ENCODE assay signal across 1 cellular context in the genomic region with DNA sequence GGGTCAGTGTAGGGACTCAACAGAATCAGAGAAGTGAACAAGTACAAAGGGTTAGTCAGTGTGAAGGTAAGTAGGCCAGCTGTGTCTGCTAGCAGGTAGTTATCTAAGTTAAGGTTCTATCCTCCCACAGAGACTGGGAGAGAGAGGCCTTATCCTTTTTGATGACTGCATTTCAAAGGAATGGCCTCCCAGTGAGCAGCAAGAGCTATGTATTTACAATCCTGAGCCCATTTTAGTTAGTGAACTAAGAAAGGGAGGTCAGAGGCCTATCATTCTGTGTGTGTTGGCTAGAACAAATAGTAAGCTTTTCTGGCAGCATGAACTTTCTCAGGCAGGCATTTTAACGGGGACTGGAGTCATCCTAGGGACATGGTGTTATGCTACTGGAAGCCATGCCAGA.
TF ChIP-seq lines count a peak whose summit lies in the region.

No MANE protein-coding gene starts in this region.

TF ChIP-seq in GM23338, 12 proteins besides CTCF, POLR2A, EP300 and RAD21 (continued from another document):
- TF ChIP-seq, protein P1, sequence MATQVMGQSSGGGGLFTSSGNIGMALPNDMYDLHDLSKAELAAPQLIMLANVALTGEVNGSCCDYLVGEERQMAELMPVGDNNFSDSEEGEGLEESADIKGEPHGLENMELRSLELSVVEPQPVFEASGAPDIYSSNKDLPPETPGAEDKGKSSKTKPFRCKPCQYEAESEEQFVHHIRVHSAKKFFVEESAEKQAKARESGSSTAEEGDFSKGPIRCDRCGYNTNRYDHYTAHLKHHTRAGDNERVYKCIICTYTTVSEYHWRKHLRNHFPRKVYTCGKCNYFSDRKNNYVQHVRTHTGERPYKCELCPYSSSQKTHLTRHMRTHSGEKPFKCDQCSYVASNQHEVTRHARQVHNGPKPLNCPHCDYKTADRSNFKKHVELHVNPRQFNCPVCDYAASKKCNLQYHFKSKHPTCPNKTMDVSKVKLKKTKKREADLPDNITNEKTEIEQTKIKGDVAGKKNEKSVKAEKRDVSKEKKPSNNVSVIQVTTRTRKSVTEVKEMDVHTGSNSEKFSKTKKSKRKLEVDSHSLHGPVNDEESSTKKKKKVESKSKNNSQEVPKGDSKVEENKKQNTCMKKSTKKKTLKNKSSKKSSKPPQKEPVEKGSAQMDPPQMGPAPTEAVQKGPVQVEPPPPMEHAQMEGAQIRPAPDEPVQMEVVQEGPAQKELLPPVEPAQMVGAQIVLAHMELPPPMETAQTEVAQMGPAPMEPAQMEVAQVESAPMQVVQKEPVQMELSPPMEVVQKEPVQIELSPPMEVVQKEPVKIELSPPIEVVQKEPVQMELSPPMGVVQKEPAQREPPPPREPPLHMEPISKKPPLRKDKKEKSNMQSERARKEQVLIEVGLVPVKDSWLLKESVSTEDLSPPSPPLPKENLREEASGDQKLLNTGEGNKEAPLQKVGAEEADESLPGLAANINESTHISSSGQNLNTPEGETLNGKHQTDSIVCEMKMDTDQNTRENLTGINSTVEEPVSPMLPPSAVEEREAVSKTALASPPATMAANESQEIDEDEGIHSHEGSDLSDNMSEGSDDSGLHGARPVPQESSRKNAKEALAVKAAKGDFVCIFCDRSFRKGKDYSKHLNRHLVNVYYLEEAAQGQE (IDR thresholded peaks at IDR 0.05; ENCODE audit: unreplicated experiment) = no peak
- TF ChIP-seq, protein P2, sequence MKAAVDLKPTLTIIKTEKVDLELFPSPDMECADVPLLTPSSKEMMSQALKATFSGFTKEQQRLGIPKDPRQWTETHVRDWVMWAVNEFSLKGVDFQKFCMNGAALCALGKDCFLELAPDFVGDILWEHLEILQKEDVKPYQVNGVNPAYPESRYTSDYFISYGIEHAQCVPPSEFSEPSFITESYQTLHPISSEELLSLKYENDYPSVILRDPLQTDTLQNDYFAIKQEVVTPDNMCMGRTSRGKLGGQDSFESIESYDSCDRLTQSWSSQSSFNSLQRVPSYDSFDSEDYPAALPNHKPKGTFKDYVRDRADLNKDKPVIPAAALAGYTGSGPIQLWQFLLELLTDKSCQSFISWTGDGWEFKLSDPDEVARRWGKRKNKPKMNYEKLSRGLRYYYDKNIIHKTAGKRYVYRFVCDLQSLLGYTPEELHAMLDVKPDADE (IDR thresholded peaks at IDR 0.05) = no peak
- TF ChIP-seq JUNB (IDR thresholded peaks at IDR 0.05; ENCODE audit: unreplicated experiment) (no peak), ZNF114 (CRISPR knock-in tag; IDR thresholded peaks at IDR 0.05) (no peak), NANOG (IDR thresholded peaks at IDR 0.05; ENCODE audit: borderline replicate concordance) (0 out of 2 replicates have a peak, but pooled peaks have one; percentile 28), POLR2AphosphoS5 (IDR thresholded peaks at IDR 0.05; ENCODE audit: low read depth) (peak; percentile 78)
TF ChIP-seq in GM23338: peak in this region for 3.
